In the genomic region with DNA sequence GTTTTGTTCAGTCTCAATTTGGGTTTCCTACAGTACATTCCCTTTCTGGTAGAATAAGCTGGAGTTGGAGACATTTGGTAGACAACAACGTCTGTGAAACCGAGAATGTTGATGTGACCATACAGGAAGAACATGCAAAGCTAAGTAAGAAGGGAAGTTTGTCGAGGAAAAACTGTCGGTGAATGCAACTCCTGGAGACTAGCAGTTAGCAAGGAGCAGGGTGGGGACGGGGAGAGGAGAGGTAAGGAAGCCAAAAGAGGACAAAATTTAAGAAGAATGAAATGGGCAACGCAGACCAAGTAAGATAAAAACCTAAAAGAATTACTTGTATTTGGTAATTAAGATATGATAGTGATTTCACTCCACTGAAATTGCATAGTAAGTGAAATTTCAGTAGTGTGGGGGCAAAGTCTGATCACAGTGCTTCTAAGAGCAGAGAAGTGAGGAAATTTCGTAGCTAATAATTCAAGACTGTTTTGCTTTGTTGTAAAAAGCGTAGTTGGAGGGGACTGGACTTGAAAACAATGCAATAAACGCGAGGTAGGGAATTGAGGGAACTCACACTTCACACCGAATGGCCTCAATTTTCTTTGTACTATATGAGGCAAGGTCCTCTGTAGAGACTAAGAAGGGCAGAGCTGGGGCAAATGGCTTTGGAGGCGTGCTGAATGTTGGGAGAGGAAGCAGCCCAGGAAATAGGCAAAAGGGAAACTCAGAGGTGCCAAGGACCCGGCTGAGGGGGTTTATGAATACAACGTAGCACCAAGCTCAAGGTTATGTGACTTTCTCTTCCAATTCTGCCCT, we compare ENCODE assay signal across 10 cellular contexts. TPM values are rescaled to one million over a fixed set of nuclear protein-coding genes. Genes with fewer than 3 reads are reported as not detected.
DNase-seq lines count a peak whose midpoint lies in the region; ATAC-seq, FAIRE-seq and TF ChIP-seq lines count a peak whose summit lies in the region.
"Had no signal": no experiment of that assay in that cellular context is flagged by ENCODE, and none has a peak within 500 bp of the region (broad histone marks: within the 10 kb centered on the region; RNA-seq: fewer than 3 reads in every experiment).

No MANE protein-coding gene starts in this region.

- H3K9ac ChIP-seq in ES-I3 (ENCODE audit: low read depth, low read length): peak overlapping the region; percentile 81

- CTCF ChIA-PET in activated CD4-positive, alpha-beta memory T cell treated with anti-CD3 and anti-CD28 coated beads, Interleukin-2, amount 10 ng/mL, durations not matched to agents 7 days and 5 days (lab: Charles Lee): interaction anchor here (0.7 kb wide), 1 partner anchor 66 kb away, joined by 3 read pairs; a partner anchor contains a TSS

- H3K27me3 ChIP-seq in iPS DF 6.9 (ENCODE audit: control insufficient read depth, insufficient read depth, low read length): peaks cover 5% of the 10 kb centered on the region; the same call in 1 of the 2 replicates

- ATAC-seq in GM21360 (IDR thresholded peaks at IDR 0.05; ENCODE audit: unreplicated experiment): no peak
- ATAC-seq in HG03095 (IDR thresholded peaks at IDR 0.05; ENCODE audit: unreplicated experiment): no peak

- H3K9me3 ChIP-seq in ES-I3 (ENCODE audit: control insufficient read depth, insufficient read depth, low read length): no peaks in the 10 kb centered on the region
- H3K9me3 ChIP-seq in iPS DF 6.9 (ENCODE audit: control insufficient read depth, insufficient read depth, low read length): no peaks in the 10 kb centered on the region

- H3K36me3 Mint-ChIP-seq in activated CD4-positive, alpha-beta memory T cell treated with anti-CD3 and anti-CD28 coated beads, Interleukin-2, amount 10 ng/mL, durations not matched to agents 7 days and 5 days (ENCODE audit: low read depth): no peaks in the 10 kb centered on the region

- H3K9me3 Mint-ChIP-seq in activated CD4-positive, alpha-beta memory T cell treated with anti-CD3 and anti-CD28 coated beads, Interleukin-2, amount 10 ng/mL, durations not matched to agents 7 days and 5 days: no peaks in the 10 kb centered on the region

- peak overlapping the region; percentile 70 for H3K4me3 Mint-ChIP-seq in activated CD4-positive, alpha-beta memory T cell treated with anti-CD3 and anti-CD28 coated beads, Interleukin-2, amount 10 ng/mL, durations not matched to agents 7 days and 5 days

- H3K4me1 Mint-ChIP-seq in activated CD4-positive, alpha-beta memory T cell treated with anti-CD3 and anti-CD28 coated beads, Interleukin-2, amount 10 ng/mL, durations not matched to agents 7 days and 5 days: peaks cover 28% of the 10 kb centered on the region

- H3K36me3 ChIP-seq in ES-I3 (ENCODE audit: insufficient read depth, low read length) (no peaks in the 10 kb centered on the region), iPS DF 6.9 (ENCODE audit: control insufficient read depth, insufficient read depth, low read length) (no peaks in the 10 kb centered on the region)

- no peak overlapping the region for H3K27ac ChIP-seq in iPS DF 6.9 (ENCODE audit: low read length)
- H3K27ac ChIP-seq: VCaP had no signal

- DNase-seq in activated CD4-positive, alpha-beta memory T cell treated with anti-CD3 and anti-CD28 coated beads, Interleukin-2, amount 10 ng/mL, durations not matched to agents 7 days and 5 days: no peak
- DNase-seq in iPS DF 6.9 (ENCODE audit: low read depth, low spot score) (no peak), retinal pigment epithelial cell (ENCODE audit: low read depth) (no peak), T1000 (lab: John Stamatoyannopoulos, UW) (no peak), GM12891 (ENCODE audit: insufficient read length, low spot score) (no peak)
- DNase-seq: NCI-H1436 treated with DMSO at 0.1 percent for 48 hours had no signal

- POLR2A ChIA-PET in activated CD4-positive, alpha-beta memory T cell treated with anti-CD3 and anti-CD28 coated beads, Interleukin-2, amount 10 ng/mL, durations not matched to agents 7 days and 5 days (lab: Charles Lee): interaction anchor here (4.0 kb wide), 1 partner anchor 40 kb away, joined by 18 read pairs; a partner anchor contains a TSS

- H3K4me1 ChIP-seq in ES-I3 (ENCODE audit: insufficient read depth, low read length): peaks cover 3% of the 10 kb centered on the region
- no peaks in the 10 kb centered on the region; the same call in 1 of the 2 replicates for H3K4me1 ChIP-seq in iPS DF 6.9 (ENCODE audit: control insufficient read depth, insufficient read depth, low read length)

- H3K4me3 ChIP-seq in iPS DF 6.9 (ENCODE audit: low read length): peak overlapping the region; percentile 55; the same call in 1 of the 2 replicates
- peak overlapping the region; percentile 49 for H3K4me3 ChIP-seq in retinal pigment epithelial cell (ENCODE audit: low read length)

- no peak overlapping the region for H3K27ac Mint-ChIP-seq in activated CD4-positive, alpha-beta memory T cell treated with anti-CD3 and anti-CD28 coated beads, Interleukin-2, amount 10 ng/mL, durations not matched to agents 7 days and 5 days

- WGBS in iPS DF 6.9 (ENCODE audit: insufficient coverage, insufficient read length): no CpG with 5 or more reads among the region's 14 CpGs

- no peak for TF ChIP-seq CTCF in retinal pigment epithelial cell (conservative IDR thresholded peaks at IDR 0.05; ENCODE audit: low read depth, low read length)

- FAIRE-seq in GM12891 (lab: Jason Lieb, UNC): no peak

- H3K27me3 Mint-ChIP-seq in activated CD4-positive, alpha-beta memory T cell treated with anti-CD3 and anti-CD28 coated beads, Interleukin-2, amount 10 ng/mL, durations not matched to agents 7 days and 5 days: peaks cover 42% of the 10 kb centered on the region

- no peak for TF ChIP-seq POLR2A in GM12891 (IDR thresholded peaks at IDR 0.05; ENCODE audit: low read depth, low read length)

TF ChIP-seq in GM12891, 5 proteins besides CTCF, POLR2A, EP300 and RAD21:
- no peak for TF ChIP-seq SPI1 (IDR thresholded peaks at IDR 0.05; ENCODE audit: low read depth, low read length)
- no peak for TF ChIP-seq POLR2AphosphoS5 (IDR thresholded peaks at IDR 0.05; ENCODE audit: low read depth, low read length)
- TF ChIP-seq TAF1 (IDR thresholded peaks at IDR 0.05; ENCODE audit: low read depth, low read length): no peak
- TF ChIP-seq PAX5 (IDR thresholded peaks at IDR 0.05; ENCODE audit: insufficient read depth, low read length, severe bottlenecking): no peak
- no peak for TF ChIP-seq POU2F2 (IDR thresholded peaks at IDR 0.05; ENCODE audit: low read depth, low read length)
TF ChIP-seq in GM12891: peak in this region for 0.

RNA-seq across cellular contexts. Expression of a gene that starts 0.8 kb away (rescaled TPM):
- total RNA-seq in activated CD4-positive, alpha-beta memory T cell treated with anti-CD3 and anti-CD28 coated beads, Interleukin-2, amount 10 ng/mL, durations not matched to agents 7 days and 5 days: under 1 TPM; 0.10 to 0.15 TPM
- polyA plus RNA-seq in GM12891 (2012; ENCODE audit: low read depth, missing spikeins): 0.86 TPM

RNA-seq across cellular contexts. Expression of a gene that starts 40.3 kb away (rescaled TPM):
- 10 to 100 TPM; 12.9 to 16.2 TPM for total RNA-seq in activated CD4-positive, alpha-beta memory T cell treated with anti-CD3 and anti-CD28 coated beads, Interleukin-2, amount 10 ng/mL, durations not matched to agents 7 days and 5 days
- 7.4 TPM for polyA plus RNA-seq in GM12891 (2012; ENCODE audit: low read depth, missing spikeins)
